ENCODE assay signal across 32 cellular contexts in the genomic region with DNA sequence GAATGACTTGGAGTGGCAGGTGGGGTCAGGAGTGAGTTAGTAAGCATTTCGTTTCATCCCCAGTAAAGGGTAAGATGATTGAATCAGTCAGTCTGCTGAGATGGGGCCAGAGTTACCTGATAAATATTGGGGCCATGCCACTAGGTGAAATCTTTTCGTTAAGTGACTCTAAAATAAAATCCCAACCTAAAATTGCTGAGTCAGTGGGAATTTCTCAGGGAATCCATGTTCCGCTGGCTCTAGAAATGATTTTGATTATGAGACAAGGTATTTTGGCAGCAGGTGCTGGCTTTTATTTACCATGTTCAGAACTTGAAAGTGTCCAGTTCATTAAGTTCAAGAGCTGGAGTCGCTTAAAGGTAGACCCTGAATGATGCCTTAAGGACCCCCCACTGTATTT.
"Had no signal": no experiment of that assay in that cellular context is flagged by ENCODE, and none has a peak within 500 bp of the region (broad histone marks: within the 10 kb centered on the region; RNA-seq: fewer than 3 reads in every experiment).

No MANE protein-coding gene starts in this region.

- H3K4me3 ChIP-seq: coronary artery, dorsolateral prefrontal cortex, gastroesophageal sphincter, heart right ventricle, hepatocyte had no signal

- DNase-seq: activated CD4-positive, alpha-beta memory T cell treated with anti-CD3 and anti-CD28 coated beads for 36 hours; activated CD4-positive, alpha-beta T cell treated with anti-CD3 and anti-CD28 coated beads for 36 hours; activated CD4-positive, alpha-beta T cell treated with anti-CD3 and anti-CD28 coated beads, Interleukin-2, amount 10 ng/mL, durations not matched to agents 24 days and 14 days; activated CD4-positive, CD25-positive, alpha-beta regulatory T cell; activated CD4-positive, CD25-positive, alpha-beta regulatory T cell treated with anti-CD3 and anti-CD28 coated beads, Interleukin-2, amount 50 U/mL, for 72 hours; activated CD8-positive, alpha-beta memory T cell treated with anti-CD3 and anti-CD28 coated beads, Interleukin-2, amount 10 ng/mL, durations not matched to agents 7 days and 5 days; activated CD8-positive, alpha-beta memory T cell treated with anti-CD3 and anti-CD28 coated beads, Interleukin-2, amount 50 U/mL, for 4 hours; activated CD8-positive, alpha-beta T cell treated with anti-CD3 and anti-CD28 coated beads, Interleukin-2, amount 10 ng/mL, durations not matched to agents 7 days and 5 days; activated effector memory CD4-positive, alpha-beta T cell treated with Interleukin-2 at 50 U/mL for 16 hours; activated gamma-delta T cell treated with Interleukin-2 at 50 U/mL for 16 hours; activated naive CD4-positive, alpha-beta T cell treated with anti-CD3 and anti-CD28 coated beads, Interleukin-2, amount 50 U/mL, for 16 hours; activated naive CD4-positive, alpha-beta T cell treated with Interleukin-2 at 50 U/mL for 16 hours; activated T-cell treated with anti-CD3 and anti-CD28 coated beads, Interleukin-2, amount 50 U/mL, for 1 hour; activated T-cell treated with anti-CD3 and anti-CD28 coated beads, Interleukin-2, amount 50 U/mL, for 72 hours; amniotic stem cell; anterior cingulate cortex; brain microvascular endothelial cell; dorsolateral prefrontal cortex; effector memory CD4-positive, alpha-beta T cell; endodermal cell; foreskin keratinocyte; heart right ventricle; T-helper 2 cell had no signal

- H3K36me3 ChIP-seq: gastroesophageal sphincter had no signal

- H3K4me3 Mint-ChIP-seq: activated CD4-positive, alpha-beta memory T cell treated with anti-CD3 and anti-CD28 coated beads for 36 hours; activated CD4-positive, alpha-beta T cell treated with anti-CD3 and anti-CD28 coated beads for 36 hours; activated CD4-positive, alpha-beta T cell treated with anti-CD3 and anti-CD28 coated beads, Interleukin-2, amount 10 ng/mL, durations not matched to agents 24 days and 14 days; activated CD8-positive, alpha-beta memory T cell treated with anti-CD3 and anti-CD28 coated beads, Interleukin-2, amount 10 ng/mL, durations not matched to agents 7 days and 5 days; activated CD8-positive, alpha-beta T cell treated with anti-CD3 and anti-CD28 coated beads, Interleukin-2, amount 10 ng/mL, durations not matched to agents 7 days and 5 days; activated naive CD8-positive, alpha-beta T cell; activated T-cell treated with anti-CD3 and anti-CD28 coated beads, Interleukin-2, amount 50 U/mL, for 72 hours; central memory CD8-positive, alpha-beta T cell; dendritic cell treated with granulocyte-macrophage colony-stimulating factor and Interleukin-4, amounts not matched to agents 40 ng/mL and 50 ng/mL, for 4 days; endodermal cell had no signal

- H3K4me1 Mint-ChIP-seq: activated CD4-positive, alpha-beta T cell treated with anti-CD3 and anti-CD28 coated beads for 36 hours; activated CD4-positive, alpha-beta T cell treated with anti-CD3 and anti-CD28 coated beads, Interleukin-2, amount 10 ng/mL, durations not matched to agents 24 days and 14 days; activated CD8-positive, alpha-beta memory T cell treated with anti-CD3 and anti-CD28 coated beads, Interleukin-2, amount 10 ng/mL, durations not matched to agents 7 days and 5 days; endodermal cell had no signal

- H3K9me3 Mint-ChIP-seq: activated CD4-positive, alpha-beta memory T cell treated with anti-CD3 and anti-CD28 coated beads for 36 hours; activated CD4-positive, alpha-beta T cell treated with anti-CD3 and anti-CD28 coated beads, Interleukin-2, amount 10 ng/mL, durations not matched to agents 24 days and 14 days; activated T-cell treated with anti-CD3 and anti-CD28 coated beads, Interleukin-2, amount 50 U/mL, for 72 hours; central memory CD8-positive, alpha-beta T cell; dendritic cell treated with granulocyte-macrophage colony-stimulating factor and Interleukin-4, amounts not matched to agents 40 ng/mL and 50 ng/mL, for 4 days; endodermal cell had no signal

- H2AFZ ChIP-seq: hepatocyte had no signal

- H3K4me2 ChIP-seq: hepatocyte had no signal

- H3K36me3 Mint-ChIP-seq: activated CD4-positive, alpha-beta memory T cell treated with anti-CD3 and anti-CD28 coated beads for 36 hours had no signal

- H3K27ac ChIP-seq: brain microvascular endothelial cell, coronary artery, dorsolateral prefrontal cortex, foreskin keratinocyte, gastroesophageal sphincter, heart right ventricle, hepatocyte had no signal

- H3K79me2 ChIP-seq: hepatocyte had no signal

- ATAC-seq: activated CD4-positive, alpha-beta T cell treated with anti-CD3 and anti-CD28 coated beads for 36 hours; activated CD8-positive, alpha-beta memory T cell treated with anti-CD3 and anti-CD28 coated beads, Interleukin-2, amount 10 ng/mL, durations not matched to agents 7 days and 5 days; activated CD8-positive, alpha-beta T cell treated with anti-CD3 and anti-CD28 coated beads, Interleukin-2, amount 10 ng/mL, durations not matched to agents 7 days and 5 days; activated T-cell treated with anti-CD3 and anti-CD28 coated beads, Interleukin-2, amount 50 U/mL, for 72 hours; esophagus mucosa; foreskin keratinocyte; gastroesophageal sphincter; heart right ventricle had no signal

- H3K9me3 ChIP-seq: gastroesophageal sphincter, heart right ventricle had no signal

- FAIRE-seq: astrocyte, bronchial epithelial cell had no signal

- H3K27me3 ChIP-seq: brain microvascular endothelial cell, dorsolateral prefrontal cortex, foreskin keratinocyte, gastroesophageal sphincter, heart right ventricle, hepatocyte had no signal

- H3K27me3 Mint-ChIP-seq: activated CD4-positive, alpha-beta memory T cell treated with anti-CD3 and anti-CD28 coated beads for 36 hours; activated CD4-positive, alpha-beta T cell treated with anti-CD3 and anti-CD28 coated beads for 36 hours; activated CD4-positive, alpha-beta T cell treated with anti-CD3 and anti-CD28 coated beads, Interleukin-2, amount 10 ng/mL, durations not matched to agents 24 days and 14 days; activated CD8-positive, alpha-beta memory T cell treated with anti-CD3 and anti-CD28 coated beads, Interleukin-2, amount 10 ng/mL, durations not matched to agents 7 days and 5 days; activated naive CD8-positive, alpha-beta T cell; central memory CD8-positive, alpha-beta T cell; dendritic cell treated with granulocyte-macrophage colony-stimulating factor and Interleukin-4, amounts not matched to agents 40 ng/mL and 50 ng/mL, for 4 days had no signal
